In the genomic region with DNA sequence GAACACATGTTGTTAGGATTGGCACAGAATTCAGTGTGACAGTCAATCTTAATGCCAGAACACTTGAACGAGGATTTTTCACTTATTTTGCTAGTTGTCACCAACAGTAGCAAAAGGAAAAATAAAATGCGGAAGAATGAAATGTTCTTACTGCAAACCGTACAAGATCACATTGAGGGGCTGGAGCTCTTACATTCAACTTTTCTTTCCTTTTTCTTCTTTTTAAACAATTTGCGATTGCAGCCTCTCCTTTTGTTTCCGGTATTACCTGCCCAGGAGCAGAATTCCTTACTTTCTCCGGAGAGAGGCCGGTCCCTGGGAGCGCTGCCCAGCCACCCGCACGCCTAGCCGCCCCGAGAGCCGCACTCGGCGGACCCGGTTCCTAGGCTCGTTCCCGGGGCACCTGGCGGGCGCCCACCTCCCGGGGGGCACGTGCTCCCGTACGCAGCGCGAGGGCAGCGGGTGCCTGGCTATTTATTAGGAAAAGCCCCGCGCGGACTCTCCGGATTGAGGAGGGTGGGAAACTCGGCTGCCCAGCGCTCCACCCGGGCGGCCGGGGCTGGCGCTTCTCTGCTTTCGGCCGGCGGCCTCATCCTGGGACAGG, we compare ENCODE assay signal across 8 cellular contexts. TPM values are rescaled to one million over a fixed set of nuclear protein-coding genes. Genes with fewer than 3 reads are reported as not detected.
A peak's percentile ranks its signal among the peaks of the same experiment; 100 is the strongest.
DNase-seq lines count a peak whose midpoint lies in the region.

No MANE protein-coding gene starts in this region.

- H3K9ac ChIP-seq in adipocyte (ENCODE audit: low read length), result peak overlapping the region; percentile 95
- H3K9ac ChIP-seq in stomach smooth muscle (ENCODE audit: low read length in 2 of 2), result peak overlapping the region; percentile 47 to 91

- H3K36me3 ChIP-seq in adipocyte (ENCODE audit: control insufficient read depth, insufficient read depth, low read length, severe bottlenecking), result no peaks in the 10 kb centered on the region
- no peaks in the 10 kb centered on the region for H3K36me3 ChIP-seq in stomach smooth muscle (ENCODE audit: control insufficient read depth in 2 of 2, insufficient read depth in 2 of 2, low read length in 2 of 2)

- H3K27ac ChIP-seq in stomach smooth muscle (ENCODE audit: low read length), result peak overlapping the region; percentile 95

- H3K4me1 ChIP-seq in adipocyte (ENCODE audit: control insufficient read depth, insufficient read depth, low read length), result peaks cover 11% of the 10 kb centered on the region
- peaks cover 17% of the 10 kb centered on the region for H3K4me1 ChIP-seq in stomach smooth muscle (ENCODE audit: control insufficient read depth, insufficient read depth, low read length)

- H3K9me3 ChIP-seq in adipocyte (ENCODE audit: control insufficient read depth, low read length), result no peaks in the 10 kb centered on the region
- no peaks in the 10 kb centered on the region for H3K9me3 ChIP-seq in stomach smooth muscle (ENCODE audit: control insufficient read depth in 2 of 2, low read length in 2 of 2)

- H3K4me3 ChIP-seq in adipocyte (ENCODE audit: low read length) (peak overlapping the region; percentile 93), stomach smooth muscle (ENCODE audit: low read length in 2 of 2) (peak overlapping the region; percentile 73 to 78)

- peaks cover 18% of the 10 kb centered on the region for H3K36me3 Mint-ChIP-seq in activated T-cell treated with anti-CD3 and anti-CD28 coated beads, Interleukin-2, amount 50 U/mL, for 24 hours (ENCODE audit: low read depth)
- H3K36me3 Mint-ChIP-seq in IgD-negative memory B cell (peaks cover 5% of the 10 kb centered on the region), immature natural killer cell (no peaks in the 10 kb centered on the region)

- peak overlapping the region; percentile 83 for H3K4me3 Mint-ChIP-seq in activated T-cell treated with anti-CD3 and anti-CD28 coated beads, Interleukin-2, amount 50 U/mL, for 24 hours
- H3K4me3 Mint-ChIP-seq in IgD-negative memory B cell (peak overlapping the region; percentile 88 to 96 (median 95)), immature natural killer cell (peak overlapping the region; percentile 82 to 90 (median 89))

- peak overlapping the region; percentile 88 for H3K27ac Mint-ChIP-seq in activated T-cell treated with anti-CD3 and anti-CD28 coated beads, Interleukin-2, amount 50 U/mL, for 24 hours
- peak overlapping the region; percentile 91 to 97 (median 95) for H3K27ac Mint-ChIP-seq in IgD-negative memory B cell
- peak overlapping the region; percentile 86 to 96 (median 90) for H3K27ac Mint-ChIP-seq in immature natural killer cell

- peaks cover 39% of the 10 kb centered on the region for H3K4me1 Mint-ChIP-seq in activated T-cell treated with anti-CD3 and anti-CD28 coated beads, Interleukin-2, amount 50 U/mL, for 24 hours (ENCODE audit: low read depth)
- H3K4me1 Mint-ChIP-seq in IgD-negative memory B cell, result peaks cover 27 to 44% (median 38%) of the 10 kb centered on the region in 3 donors
- peaks cover 29 to 37% of the 10 kb centered on the region in 2 donors for H3K4me1 Mint-ChIP-seq in immature natural killer cell

- H3K27me3 Mint-ChIP-seq in activated T-cell treated with anti-CD3 and anti-CD28 coated beads, Interleukin-2, amount 50 U/mL, for 24 hours, result no peaks in the 10 kb centered on the region
- H3K27me3 Mint-ChIP-seq in IgD-negative memory B cell (no peaks in the 10 kb centered on the region), immature natural killer cell (ENCODE audit: low read depth in 3 of 3) (peaks cover 10 to 24% (median 11%) of the 10 kb centered on the region in 3 donors)

- H3K27me3 ChIP-seq in adipocyte (replicated peaks; ENCODE audit: control insufficient read depth, insufficient read depth, low read length) (no peaks in the 10 kb centered on the region), stomach smooth muscle (ENCODE audit: control insufficient read depth in 1 of 2, insufficient read depth in 2 of 2, low read length in 2 of 2) (no peaks in the 10 kb centered on the region)

- no peak for DNase-seq in activated T-cell treated with anti-CD3 and anti-CD28 coated beads, Interleukin-2, amount 50 U/mL, for 24 hours
- DNase-seq in activated T-cell treated with anti-CD3 and anti-CD28 coated beads for 4 hours (no peak), adipocyte (ENCODE audit: low read depth) (no peak), immature natural killer cell (no peak), SK-N-DZ (ENCODE audit: low spot score) (no peak), ecto neural progenitor cell (ENCODE audit: low spot score) (no peak)

- no peaks in the 10 kb centered on the region for H3K9me3 Mint-ChIP-seq in activated T-cell treated with anti-CD3 and anti-CD28 coated beads, Interleukin-2, amount 50 U/mL, for 24 hours
- no peaks in the 10 kb centered on the region for H3K9me3 Mint-ChIP-seq in IgD-negative memory B cell
- H3K9me3 Mint-ChIP-seq in immature natural killer cell, result no peaks in the 10 kb centered on the region

RNA-seq across cellular contexts. Expression of a gene that starts 1.2 kb away (rescaled TPM):
- polyA plus RNA-seq in IgD-negative memory B cell (79.0 TPM), immature natural killer cell (10 to 100 TPM; 52.7 to 89.0 (median 71.0) TPM)
- 142 and 188 TPM in 2 replicates for polyA plus RNA-seq in SK-N-DZ (2014; cell fraction: cytosol; rRNA removed)
- polyA plus RNA-seq in SK-N-DZ (2014; cell fraction: nucleus; rRNA removed), result 90.4 and 103 TPM in 2 replicates
